Comparison of ENCODE assay signal across 8 cellular contexts in the genomic region with DNA sequence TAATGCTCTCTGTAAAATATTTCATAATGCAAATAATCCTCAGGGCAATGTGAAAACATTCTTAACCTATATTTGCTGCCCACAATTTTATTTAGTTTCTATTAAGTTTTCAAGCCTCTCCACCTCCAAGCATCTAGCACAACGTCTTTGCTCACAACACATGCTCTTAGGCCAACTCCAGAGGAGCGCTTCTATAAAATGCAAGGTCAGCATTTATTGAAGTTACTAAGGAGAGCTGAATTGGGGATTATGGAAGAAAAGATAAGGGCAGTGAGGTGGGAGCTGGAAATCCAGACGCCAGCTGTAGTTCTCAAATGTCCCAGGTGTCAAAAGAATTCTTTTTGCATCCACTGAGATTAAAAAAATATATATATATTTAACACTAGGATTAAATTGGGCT. TPM values are rescaled to one million over a fixed set of nuclear protein-coding genes. Genes with fewer than 3 reads are reported as not detected.
DNase-seq lines count a peak whose midpoint lies in the region; ATAC-seq, FAIRE-seq and TF ChIP-seq lines count a peak whose summit lies in the region.

No MANE protein-coding gene starts in this region.

- DNase-seq in A673 (ENCODE audit: low spot score) = peak; percentile 9
- DNase-seq in HFFc6 = no peak
- DNase-seq in GM12878 (ENCODE audit: low read depth, low spot score) = no peak
- DNase-seq in mucosa of descending colon = no peak
- DNase-seq in NCI-H226 = no peak

- H3K4me3 Mint-ChIP-seq in HFFc6 = peak overlapping the region; percentile 91

- no peak overlapping the region; the same call in 1 of the 2 replicates for H2AFZ ChIP-seq in GM12878 (ENCODE audit: control insufficient read depth, low read depth, low read length)

- H3K4me2 ChIP-seq in GM12878 (ENCODE audit: control insufficient read depth, insufficient read depth) = peak overlapping the region; percentile 85

- H3K79me2 ChIP-seq in GM12878 (ENCODE audit: control insufficient read depth, insufficient read depth, low read length) = peaks cover 44% of the 10 kb centered on the region

- POLR2A ChIA-PET in A673 (lab: Charles Lee; ENCODE audit: low non-redundant PET) = no interaction called here
- POLR2A ChIA-PET in GM12878 (lab: Charles Lee) = interaction anchor here (0.9 to 3.0 kb wide), 5 partner anchors 12 to 146 kb away, joined by 3 to 23 read pairs (median 5); a partner anchor contains a TSS

- H3K4me3 ChIP-seq in A673 (ENCODE audit: low read depth, low read length, poor library complexity, severe bottlenecking) (peak overlapping the region; percentile 92), GM12878 (peak overlapping the region; percentile 100), mucosa of descending colon (peak overlapping the region; percentile 76)

- H3K27me3 Mint-ChIP-seq in HFFc6 (ENCODE audit: insufficient read depth) = no peaks in the 10 kb centered on the region; the same call in 1 of the 2 replicates

- H3K27ac ChIP-seq in A673 (ENCODE audit: low read depth, low read length, poor library complexity, severe bottlenecking) = peak overlapping the region; percentile 97
- H3K27ac ChIP-seq in GM12878 (ENCODE audit: control insufficient read depth, insufficient read depth) = peak overlapping the region; percentile 100

- RAD21 ChIA-PET in GM12878 (lab: Charles Lee; ENCODE audit: unreplicated experiment) = interaction anchor here (0.6 to 3.4 kb wide), 12 partner anchors 11 to 181 kb away, joined by 3 to 30 read pairs (median 4); a partner anchor contains a TSS

- SMC1A ChIA-PET in GM12878 (lab: Charles Lee; ENCODE audit: uncharacterized antibody, unreplicated experiment) = interaction anchor here (0.6 to 3.5 kb wide), 17 partner anchors 9 to 692 kb away, joined by 3 to 22 read pairs (median 5); a partner anchor contains a TSS

- TF ChIP-seq RAD21 in GM12878 (IDR thresholded peaks at IDR 0.05; ENCODE audit: insufficient read depth, low read depth, low read length) = no peak

- no peak for FAIRE-seq in GM12878 (lab: Jason Lieb, UNC)

- H3K36me3 ChIP-seq in A673 (ENCODE audit: insufficient read depth, low read length, poor library complexity, severe bottlenecking) = peaks cover 3% of the 10 kb centered on the region
- H3K36me3 ChIP-seq in GM12878 (ENCODE audit: control insufficient read depth in 2 of 2, insufficient read depth in 2 of 2, low read length in 1 of 2) = no peaks in the 10 kb centered on the region; a peak in 1 of 4 replicates
- no peaks in the 10 kb centered on the region for H3K36me3 ChIP-seq in mucosa of descending colon (ENCODE audit: low read depth)

- 59% methylated on average over 3 of the region's 3 CpGs for WGBS in GM12878 (ENCODE audit: insufficient coverage, insufficient replicate concordance, low lambda C conversion rate, missing lambda C conversion rate)

- no peaks in the 10 kb centered on the region for H4K20me1 ChIP-seq in GM12878 (ENCODE audit: control insufficient read depth, insufficient read depth)

- BruUV-seq in A673 (replicated peaks; lab: Mats Ljungman, UMichigan) (no TSS peak), GM12878 (replicated peaks; lab: Mats Ljungman, UMichigan) (no TSS peak)

- intact Hi-C loops in A673 (cut with micrococcal nuclease; ENCODE audit: unreplicated experiment) (loop anchor here (5.0 kb wide), 2 partner anchors 64 to 144 kb away; a partner anchor contains a TSS), GM12878 (cut with micrococcal nuclease; ENCODE audit: unreplicated experiment) (no loop called here), mucosa of descending colon (cut with DNase I, micrococcal nuclease) (no loop called here)

- no peak for TF ChIP-seq POLR2A in GM12878 (IDR thresholded peaks at IDR 0.05; ENCODE audit: low read depth, low read length)

- no peak for TF ChIP-seq EP300 in GM12878 (IDR thresholded peaks at IDR 0.05; ENCODE audit: borderline replicate concordance in 1 of 2, control insufficient read depth in 1 of 2, low read depth in 2 of 2, low read length in 2 of 2)

- no peak for TF ChIP-seq CTCF in A673 (conservative IDR thresholded peaks at IDR 0.05; ENCODE audit: low read depth, low read length)
- TF ChIP-seq CTCF in HFFc6 (IDR thresholded peaks at IDR 0.05) = no peak
- TF ChIP-seq CTCF in GM12878 (IDR thresholded peaks at IDR 0.05 in 2 of 3, conservative IDR thresholded peaks at IDR 0.05 in 1 of 3; ENCODE audit: control insufficient read depth in 2 of 3, extremely low read depth in 1 of 3, insufficient read depth in 1 of 3, low read depth in 3 of 3, low read length in 3 of 3) = no peak
- no peak for TF ChIP-seq CTCF in mucosa of descending colon (IDR thresholded peaks at IDR 0.05)

- ATAC-seq in GM12878 (no peak), mucosa of descending colon (no peak), GM19397 (IDR thresholded peaks at IDR 0.05; ENCODE audit: unreplicated experiment) (no peak), HG03108 (IDR thresholded peaks at IDR 0.05; ENCODE audit: unreplicated experiment) (no peak), HG03469 (IDR thresholded peaks at IDR 0.05; ENCODE audit: unreplicated experiment) (no peak)

- no peaks in the 10 kb centered on the region for H3K27me3 ChIP-seq in A673 (replicated peaks; ENCODE audit: insufficient read depth, low read depth, low read length, poor library complexity)
- H3K27me3 ChIP-seq in GM12878 (replicated peaks in 1 of 2; ENCODE audit: control insufficient read depth in 2 of 2, insufficient read depth in 2 of 2, low read length in 1 of 2) = no peaks in the 10 kb centered on the region

- in situ Hi-C loops in GM12878 (cut with MboI) = no loop called here

- CTCF ChIA-PET in A673 (lab: Charles Lee) (no interaction called here), GM12878 (lab: Yijun Ruan, JAX) (interaction anchor here (0.8 to 1.6 kb wide), 9 partner anchors 13 to 182 kb away, joined by 3 to 6 read pairs (median 3); no protein-coding TSS in a partner anchor)

- H3K9me3 Mint-ChIP-seq in HFFc6 = peaks cover 14% of the 10 kb centered on the region

- H3K36me3 Mint-ChIP-seq in HFFc6 (ENCODE audit: low read depth) = peaks cover 51% of the 10 kb centered on the region

- H3K27ac Mint-ChIP-seq in HFFc6 = peak overlapping the region; percentile 51; the same call in 1 of the 2 replicates

- peak overlapping the region; percentile 92 for H3K9ac ChIP-seq in GM12878 (ENCODE audit: control insufficient read depth, insufficient read depth, low read length)

- H3K9me3 ChIP-seq in A673 (ENCODE audit: low read depth, low read length, poor library complexity, severe bottlenecking) = no peaks in the 10 kb centered on the region
- H3K9me3 ChIP-seq in GM12878 (replicated peaks; ENCODE audit: control insufficient read depth, insufficient read depth, low read length) = no peaks in the 10 kb centered on the region; the same call in 2 of the 3 replicates
- H3K9me3 ChIP-seq in mucosa of descending colon = peaks cover 8% of the 10 kb centered on the region

- peaks cover 12% of the 10 kb centered on the region for H3K4me1 ChIP-seq in A673 (ENCODE audit: insufficient read depth, low read length, poor library complexity, severe bottlenecking)
- H3K4me1 ChIP-seq in GM12878 (ENCODE audit: control insufficient read depth, insufficient read depth, low read length) = no peaks in the 10 kb centered on the region
- H3K4me1 ChIP-seq in mucosa of descending colon (ENCODE audit: low read depth) = peaks cover 7% of the 10 kb centered on the region

- peaks cover 39% of the 10 kb centered on the region for H3K4me1 Mint-ChIP-seq in HFFc6 (ENCODE audit: low read depth)

RNA-seq across cellular contexts. Expression of a gene that starts 1.0 kb away (rescaled TPM):
- total RNA-seq in A673 (2021) (16.5 and 18.2 TPM in 2 replicates), GM12878 (2014; rRNA removed) (10.5 and 11.1 TPM in 2 replicates), GM12878 (2014; rRNA removed; fragmentation: Illumina TruSeq; extraction: Trizol) (21.7 and 21.8 TPM in 2 replicates), GM12878 (2021) (22.2 and 23.3 TPM in 2 replicates), mucosa of descending colon (10 to 100 TPM; 23.0 to 26.5 (median 25.9) TPM)
- 10 to 100 TPM; 32.0 to 39.4 (median 36.9) TPM for total RNA-seq in HFFc6 (2021; fragmentation: NEBNext Ultra II Directional; extraction: Animal tissue kit (Norgen Biotek cat#: 25700))
- 15.9 and 16.3 TPM in 2 replicates for total RNA-seq in GM12878 (2013; cell fraction: nucleolus; rRNA removed)
- 14.2 TPM for polyA plus RNA-seq in GM12878 (2011; ENCODE audit: low read depth)
- polyA plus RNA-seq in GM12878 (2011; rRNA removed) (12.8 and 19.4 TPM in 2 replicates), GM12878 (2014; fragmentation: Illumina TruSeq; extraction: Trizol) (37.7 and 50.0 TPM in 2 replicates), GM12878 (2014; fragmentation: Nextera tagmentation; extraction: Ambion mirVana) (10 to 100 TPM; 28.1 to 30.3 TPM), GM12878 (2014; rRNA removed) (13.6 and 14.4 TPM in 2 replicates), GM12878 (2016; fragmentation: Nextera tagmentation; extraction: Ambion mirVana) (10 to 100 TPM; 36.5 to 38.0 TPM)
- polyA plus RNA-seq in GM12878 (2011; cell fraction: cytosol; rRNA removed) = 4.6 and 5.3 TPM in 2 replicates
- polyA plus RNA-seq in GM12878 (2011; cell fraction: nucleus; rRNA removed) = 2.8 and 3.6 TPM in 2 replicates
- 16.3 and 16.4 TPM in 2 replicates for polyA plus RNA-seq in GM12878 (2012)
- 6.7 and 7.9 TPM in 2 replicates for polyA minus RNA-seq in GM12878 (2011; rRNA and poly(A)+ RNA removed)
- polyA minus RNA-seq in GM12878 (2011; cell fraction: cytosol; rRNA and poly(A)+ RNA removed) = 1.9 and 2.6 TPM in 2 replicates
- 2.2 and 5.0 TPM in 2 replicates for polyA minus RNA-seq in GM12878 (2011; cell fraction: nucleus; rRNA and poly(A)+ RNA removed)

RNA-seq across cellular contexts. Expression of a gene that starts 1.2 kb away (rescaled TPM):
- 21.7 and 24.3 TPM in 2 replicates for total RNA-seq in A673 (2021)
- 10 to 100 TPM; 28.6 to 35.7 (median 29.9) TPM for total RNA-seq in HFFc6 (2021; fragmentation: NEBNext Ultra II Directional; extraction: Animal tissue kit (Norgen Biotek cat#: 25700))
- 28.0 and 28.5 TPM in 2 replicates for total RNA-seq in GM12878 (2013; cell fraction: nucleolus; rRNA removed)
- total RNA-seq in GM12878 (2014; rRNA removed) = 14.9 and 17.5 TPM in 2 replicates
- total RNA-seq in GM12878 (2014; rRNA removed; fragmentation: Illumina TruSeq; extraction: Trizol) = 17.9 and 18.5 TPM in 2 replicates
- total RNA-seq in GM12878 (2021) = 22.8 and 24.9 TPM in 2 replicates
- 16.5 TPM for polyA plus RNA-seq in GM12878 (2011; ENCODE audit: low read depth)
- polyA plus RNA-seq in GM12878 (2011; rRNA removed) = 19.2 and 31.2 TPM in 2 replicates
- 12.5 and 12.8 TPM in 2 replicates for polyA plus RNA-seq in GM12878 (2011; cell fraction: cytosol; rRNA removed)
- polyA plus RNA-seq in GM12878 (2011; cell fraction: nucleus; rRNA removed) = 7.3 and 7.7 TPM in 2 replicates
- polyA plus RNA-seq in GM12878 (2012) = 6.8 and 11.6 TPM in 2 replicates
- polyA plus RNA-seq in GM12878 (2014; fragmentation: Illumina TruSeq; extraction: Trizol) = 21.9 and 28.9 TPM in 2 replicates
- polyA plus RNA-seq in GM12878 (2014; fragmentation: Nextera tagmentation; extraction: Ambion mirVana) = 10 to 100 TPM in 1 of 2 experiments, 1 to 10 TPM in 1; 9.2 to 17.6 TPM
- 14.1 and 14.5 TPM in 2 replicates for polyA plus RNA-seq in GM12878 (2014; rRNA removed)
- polyA plus RNA-seq in GM12878 (2016; fragmentation: Nextera tagmentation; extraction: Ambion mirVana) = 10 to 100 TPM; 13.0 to 13.9 TPM
- 16.6 and 32.4 TPM in 2 replicates for polyA minus RNA-seq in GM12878 (2011; rRNA and poly(A)+ RNA removed)
- polyA minus RNA-seq in GM12878 (2011; cell fraction: cytosol; rRNA and poly(A)+ RNA removed) = 6.2 and 7.6 TPM in 2 replicates
- polyA minus RNA-seq in GM12878 (2011; cell fraction: nucleus; rRNA and poly(A)+ RNA removed) = 6.9 and 14.5 TPM in 2 replicates
- 10 to 100 TPM; 11.7 to 13.6 (median 12.0) TPM for total RNA-seq in mucosa of descending colon

RNA-seq across cellular contexts. Expression of a gene that starts 59.3 kb away (rescaled TPM):
- total RNA-seq in A673 (2021) (0.28 and 0.42 TPM in 2 replicates), GM12878 (2014; rRNA removed) (0.22 TPM in 1 of 2 replicates, not detected in the other), GM12878 (2014; rRNA removed; fragmentation: Illumina TruSeq; extraction: Trizol) (not detected in 2 replicates), GM12878 (2021) (0.51 and 0.72 TPM in 2 replicates), mucosa of descending colon (10 to 100 TPM; 15.7 to 53.3 (median 46.0) TPM)
- total RNA-seq in HFFc6 (2021; fragmentation: NEBNext Ultra II Directional; extraction: Animal tissue kit (Norgen Biotek cat#: 25700)) = under 1 TPM in 5 of 6 experiments, not detected in 1; 0.14 to 0.52 (median 0.30) TPM
- total RNA-seq in GM12878 (2013; cell fraction: nucleolus; rRNA removed) = 2.1 and 2.4 TPM in 2 replicates
- 0.80 TPM for polyA plus RNA-seq in GM12878 (2011; ENCODE audit: low read depth)
- polyA plus RNA-seq in GM12878 (2011; rRNA removed) (0.18 and 0.27 TPM in 2 replicates), GM12878 (2014; fragmentation: Illumina TruSeq; extraction: Trizol) (0.28 TPM in 1 of 2 replicates, not detected in the other), GM12878 (2014; fragmentation: Nextera tagmentation; extraction: Ambion mirVana) (not detected), GM12878 (2014; rRNA removed) (0.25 and 0.81 TPM in 2 replicates), GM12878 (2016; fragmentation: Nextera tagmentation; extraction: Ambion mirVana) (not detected)
- polyA plus RNA-seq in GM12878 (2011; cell fraction: cytosol; rRNA removed) = 0.16 and 0.28 TPM in 2 replicates
- polyA plus RNA-seq in GM12878 (2011; cell fraction: nucleus; rRNA removed) = 2.0 TPM in 2 replicates
- not detected in 2 replicates for polyA plus RNA-seq in GM12878 (2012)
- 0.21 and 2.0 TPM in 2 replicates for polyA minus RNA-seq in GM12878 (2011; rRNA and poly(A)+ RNA removed)
- polyA minus RNA-seq in GM12878 (2011; cell fraction: cytosol; rRNA and poly(A)+ RNA removed) = not detected in 2 replicates
- polyA minus RNA-seq in GM12878 (2011; cell fraction: nucleus; rRNA and poly(A)+ RNA removed) = 1.7 and 1.8 TPM in 2 replicates

Comparison
In these comparisons a context has a peak if more than half of its experiments do, and no peak if none do; other contexts are left out.
1. RNA of a gene that starts 59.3 kb away (total RNA-seq): 15.7 to 53.3 TPM in mucosa of descending colon; 0.14 to 0.52 TPM in HFFc6, 0.28 to 0.42 TPM in A673 and 0.22 to 2.4 TPM in GM12878; every median in the first group is over 4 times any median in the second.
2. Peak in every context shown above with its lines, with median percentiles within 50 percentile points of each other: H3K4me3 ChIP-seq.